9 cellular contexts compared by ENCODE assay signal in the genomic region with DNA sequence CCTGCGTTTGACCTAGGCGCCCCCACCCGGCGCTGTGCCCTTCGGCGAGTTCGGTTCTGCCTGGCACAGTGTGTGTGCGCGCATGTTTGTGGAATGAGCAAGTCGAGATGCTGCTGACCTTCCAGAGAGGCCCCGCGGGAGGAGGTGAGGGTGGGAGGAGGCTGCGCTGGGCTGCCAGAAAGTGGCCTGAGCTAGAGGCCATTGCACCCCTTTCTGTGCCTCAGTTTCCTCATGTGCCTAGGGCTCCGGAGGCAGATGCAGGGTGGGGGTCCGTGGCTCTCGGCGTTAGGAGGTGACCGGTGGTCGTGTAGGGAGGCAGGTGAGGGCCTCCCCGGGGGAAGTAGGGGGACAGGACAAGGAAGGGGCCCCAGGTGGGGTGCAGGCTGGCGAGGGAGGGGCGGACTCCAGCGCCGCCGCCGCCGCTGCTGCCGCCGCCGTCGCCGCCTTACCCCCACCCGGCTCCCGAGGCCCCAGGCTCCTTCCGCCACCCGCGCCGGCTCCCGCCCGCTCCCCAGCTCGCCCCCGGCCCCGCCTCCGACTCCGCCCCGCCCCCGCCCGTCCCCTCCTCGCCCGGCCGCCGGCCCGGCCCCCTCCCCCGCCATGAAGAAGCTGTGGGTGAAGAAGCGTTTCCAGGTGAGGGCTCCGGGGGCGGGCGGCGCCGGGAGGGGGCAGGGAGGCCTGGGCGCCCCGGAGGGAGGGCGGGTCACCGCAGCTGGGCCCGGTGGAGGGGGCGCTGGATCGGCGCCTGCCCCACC. TPM values are rescaled to one million over a fixed set of nuclear protein-coding genes. Genes with fewer than 3 reads are reported as not detected.
DNase-seq lines count a peak whose midpoint lies in the region; ATAC-seq, FAIRE-seq and TF ChIP-seq lines count a peak whose summit lies in the region.
"Had no signal": no experiment of that assay in that cellular context is flagged by ENCODE, and none has a peak within 500 bp of the region (broad histone marks: within the 10 kb centered on the region; RNA-seq: fewer than 3 reads in every experiment).

No MANE protein-coding gene starts in this region.

- no peaks in the 10 kb centered on the region for H3K36me3 Mint-ChIP-seq in T-cell

- DNase-seq in NCI-H2081 (lab: John Stamatoyannopoulos, UW) (peak; percentile 55 to 57), NCI-H2081 treated with DMSO at 0.1 percent for 48 hours (lab: John Stamatoyannopoulos, UW) (no peak), T-cell (peak; percentile 12 to 71 (median 42)), K562 (ENCODE audit: extremely low read depth in 1 of 4, low spot score in 3 of 4) (peak; percentile 75 to 97 (median 96))
- DNase-seq in stimulated activated CD4-positive, alpha-beta T cell treated with anti-CD3 and anti-CD28 coated beads, Interleukin-12 subunit alpha, Interleukin-12 subunit beta, amount 100 ng/mL, for 4 hours = peak; percentile 61

- H3K9ac ChIP-seq in K562 (ENCODE audit: insufficient read depth in 1 of 2, low read depth in 2 of 2, low read length in 2 of 2) (peak overlapping the region; percentile 27 to 87; a peak in 3 of 4 replicates), iPS-18a (ENCODE audit: low read length) (no peak overlapping the region)

- H2AFZ ChIP-seq in K562 (ENCODE audit: low read depth, low read length) = peak overlapping the region; percentile 84

- no peak for TF ChIP-seq EP300 in K562 (IDR thresholded peaks at IDR 0.05; ENCODE audit: low read length)

- peaks cover 0 to 24% of the 10 kb centered on the region in 2 donors for H3K27me3 Mint-ChIP-seq in T-cell

- POLR2A ChIA-PET in T-cell (lab: Charles Lee) (interaction anchor here in 1 of 2 donors (0.6 kb wide), 1 partner anchor 32 kb away, joined by 10 read pairs; no protein-coding TSS in a partner anchor), K562 (lab: Yijun Ruan, JAX) (interaction anchor here (0.6 kb wide), 1 partner anchor 78 kb away, joined by 3 read pairs; no protein-coding TSS in a partner anchor)

- H4K20me1 ChIP-seq in K562 (replicated peaks; ENCODE audit: control insufficient read depth, insufficient read depth, low read length) = no peaks in the 10 kb centered on the region

- no peak for TF ChIP-seq CTCF in K562 (IDR thresholded peaks at IDR 0.05 in 2 of 3, conservative IDR thresholded peaks at IDR 0.05 in 1 of 3; ENCODE audit: insufficient read depth in 2 of 3, low read depth in 1 of 3, low read length in 3 of 3)

- no peaks in the 10 kb centered on the region for H3K36me3 ChIP-seq in K562 (ENCODE audit: control insufficient read depth, insufficient read depth, low read length)
- no peaks in the 10 kb centered on the region for H3K36me3 ChIP-seq in iPS-18a (ENCODE audit: control insufficient read depth, low read depth, low read length)

- no peaks in the 10 kb centered on the region for H3K9me3 Mint-ChIP-seq in T-cell

- TF ChIP-seq POLR2A in K562 (conservative IDR thresholded peaks at IDR 0.05) = 0 out of 2 replicates have a peak, but pooled peaks have one; percentile 30

- intact Hi-C loops in K562 (cut with micrococcal nuclease) = no loop called here

- no TSS peak for BruUV-seq in K562 (replicated peaks; lab: Mats Ljungman, UMichigan)

- no peak for FAIRE-seq in K562 (lab: Jason Lieb, UNC)
- FAIRE-seq: endometrium had no signal

- H3K9me3 ChIP-seq in K562 (replicated peaks; ENCODE audit: control insufficient read depth, insufficient read depth, low read depth, low read length) (no peaks in the 10 kb centered on the region), iPS-18a (ENCODE audit: control insufficient read depth, low read depth, low read length) (no peaks in the 10 kb centered on the region)

- peak; percentile 80 to 89 (median 85) for ATAC-seq in T-cell (replicated peaks in 1 of 4)
- peak; percentile 88 for ATAC-seq in K562
- ATAC-seq in HG02678 (IDR thresholded peaks at IDR 0.05; ENCODE audit: unreplicated experiment) = no peak
- no peak for ATAC-seq in GM21526 (IDR thresholded peaks at IDR 0.05; ENCODE audit: low FRiP score, unreplicated experiment)

- 4% methylated on average over 14 of the region's 68 CpGs for WGBS in K562 (ENCODE audit: insufficient coverage, low coverage, missing lambda C conversion rate)

- TF ChIP-seq RAD21 in K562 (CRISPR knock-in tag; conservative IDR thresholded peaks at IDR 0.05 in 1 of 2, IDR thresholded peaks at IDR 0.05 in 1 of 2) = no peak

- peaks cover 16 to 19% (median 19%) of the 10 kb centered on the region in 3 donors for H3K4me1 Mint-ChIP-seq in T-cell

- H3K27ac ChIP-seq in K562 (ENCODE audit: extremely low read depth, low read depth, low read length) (peak overlapping the region; percentile 4; the same call in 1 of the 3 replicates), iPS-18a (ENCODE audit: low read length) (no peak overlapping the region)

- H3K9me1 ChIP-seq in K562 (ENCODE audit: control insufficient read depth, insufficient read depth, low read length) = no peaks in the 10 kb centered on the region

- H3K4me3 ChIP-seq in K562 (peak overlapping the region; percentile 41), iPS-18a (ENCODE audit: low read length) (peak overlapping the region; percentile 67)

- peaks cover 7 to 44% of the 10 kb centered on the region in 2 experiments; a peak in 4 of 5 replicates for H3K4me1 ChIP-seq in K562 (replicated peaks in 1 of 2; ENCODE audit: control insufficient read depth in 2 of 2, insufficient read depth in 2 of 2, low read length in 2 of 2)
- peaks cover 12% of the 10 kb centered on the region for H3K4me1 ChIP-seq in iPS-18a (ENCODE audit: control insufficient read depth, low read depth, low read length)

- H3K4me2 ChIP-seq in K562 (ENCODE audit: insufficient read depth, low read length) = peak overlapping the region; percentile 74

- H3K4me3 Mint-ChIP-seq in T-cell = peak overlapping the region; percentile 71 to 89 (median 80)

- H3K79me2 ChIP-seq in K562 (ENCODE audit: control insufficient read depth, insufficient read depth, low read length) = no peaks in the 10 kb centered on the region

- in situ Hi-C loops in K562 (cut with MboI) = no loop called here

- H3K27me3 ChIP-seq in K562 (ENCODE audit: control insufficient read depth in 2 of 2, insufficient read depth in 2 of 2, low read length in 2 of 2) (no peaks in the 10 kb centered on the region), iPS-18a (ENCODE audit: control insufficient read depth, insufficient read depth, low read length) (peaks cover 23% of the 10 kb centered on the region)

- CTCF ChIA-PET in T-cell (lab: Charles Lee) (interaction anchor here (0.6 to 1.2 kb wide), 2 partner anchors 50 to 55 kb away, joined by 3 to 4 read pairs; no protein-coding TSS in a partner anchor), K562 (lab: Yijun Ruan, JAX; ENCODE audit: low intra/inter-chr PET ratio) (interaction anchor here (0.7 kb wide), 1 partner anchor 86 kb away, joined by 4 read pairs; no protein-coding TSS in a partner anchor)

- peak overlapping the region in 1 of 2 donors; percentile 44 for H3K27ac Mint-ChIP-seq in T-cell

RNA-seq across cellular contexts. Expression of a gene that starts 7.0 kb away (rescaled TPM):
- 10 to 100 TPM; 13.8 to 23.9 (median 18.9) TPM for total RNA-seq in T-cell
- total RNA-seq in K562 (2011; cell fraction: chromatin; rRNA removed; ENCODE audit: low replicate concordance) = 12.1 and 39.1 TPM in 2 replicates
- 23.0 and 26.8 TPM in 2 replicates for total RNA-seq in K562 (2011; cell fraction: nucleolus; rRNA removed)
- total RNA-seq in K562 (2011; cell fraction: nucleoplasm; rRNA removed) = 15.2 and 19.2 TPM in 2 replicates
- 3.9 and 6.0 TPM in 2 replicates for total RNA-seq in K562 (2014; rRNA removed)
- total RNA-seq in K562 (2014; rRNA removed; fragmentation: Illumina TruSeq; extraction: Trizol) = 1.3 and 1.5 TPM in 2 replicates
- total RNA-seq in K562 (2015; rRNA removed; fragmentation: Illumina TruSeq; extraction: Trizol) = 3.0 and 3.7 TPM in 2 replicates
- 6.0 and 8.7 TPM in 2 replicates for total RNA-seq in K562 (2021)
- polyA plus RNA-seq in K562 (2011; rRNA removed) = 6.3 and 6.5 TPM in 2 replicates
- 4.6 and 12.1 TPM in 2 replicates for polyA plus RNA-seq in K562 (2011; cell fraction: cytosol; rRNA removed)
- polyA plus RNA-seq in K562 (2011; cell fraction: nucleus; rRNA removed) = 24.5 and 70.3 TPM in 2 replicates
- polyA plus RNA-seq in K562 (2012) = 9.4 and 12.8 TPM in 2 replicates
- polyA plus RNA-seq in K562 (2014; fragmentation: Illumina TruSeq; extraction: Trizol) = 2.4 and 5.5 TPM in 2 replicates
- 1 to 10 TPM in 1 of 2 experiments, under 1 TPM in 1; 0.49 to 1.3 TPM for polyA plus RNA-seq in K562 (2014; fragmentation: Nextera tagmentation; extraction: Ambion mirVana)
- polyA plus RNA-seq in K562 (2014; rRNA removed) = 6.5 and 7.9 TPM in 2 replicates
- polyA minus RNA-seq in K562 (2011; rRNA and poly(A)+ RNA removed) = 1.5 and 2.0 TPM in 2 replicates
- 3.1 and 4.2 TPM in 2 replicates for polyA minus RNA-seq in K562 (2011; cell fraction: cytosol; rRNA and poly(A)+ RNA removed)
- polyA minus RNA-seq in K562 (2011; cell fraction: nucleus; rRNA and poly(A)+ RNA removed) = 11.8 and 14.0 TPM in 2 replicates

RNA-seq across cellular contexts. Expression of a gene that starts 23.5 kb away (rescaled TPM):
- total RNA-seq in T-cell (1 to 10 TPM in 2 of 5 donors, under 1 TPM in 1, not detected in 2; 0.98 to 1.3 (median 1.3) TPM), K562 (2014; rRNA removed) (25.8 and 27.8 TPM in 2 replicates), K562 (2014; rRNA removed; fragmentation: Illumina TruSeq; extraction: Trizol) (12.0 and 18.2 TPM in 2 replicates), K562 (2015; rRNA removed; fragmentation: Illumina TruSeq; extraction: Trizol) (28.3 and 29.1 TPM in 2 replicates), K562 (2021) (17.4 and 21.9 TPM in 2 replicates)
- total RNA-seq in K562 (2011; cell fraction: chromatin; rRNA removed; ENCODE audit: low replicate concordance) = 4.9 and 11.0 TPM in 2 replicates
- total RNA-seq in K562 (2011; cell fraction: nucleolus; rRNA removed) = 5.9 and 8.8 TPM in 2 replicates
- 5.4 and 9.5 TPM in 2 replicates for total RNA-seq in K562 (2011; cell fraction: nucleoplasm; rRNA removed)
- polyA plus RNA-seq in K562 (2011; rRNA removed) (17.0 and 58.9 TPM in 2 replicates), K562 (2014; fragmentation: Illumina TruSeq; extraction: Trizol) (32.7 and 35.3 TPM in 2 replicates), K562 (2014; fragmentation: Nextera tagmentation; extraction: Ambion mirVana) (1 to 10 TPM; 2.5 to 4.0 TPM), K562 (2014; rRNA removed) (21.2 and 25.1 TPM in 2 replicates)
- polyA plus RNA-seq in K562 (2011; cell fraction: cytosol; rRNA removed) = 13.4 and 60.3 TPM in 2 replicates
- 5.3 and 28.7 TPM in 2 replicates for polyA plus RNA-seq in K562 (2011; cell fraction: nucleus; rRNA removed)
- 21.4 and 54.5 TPM in 2 replicates for polyA plus RNA-seq in K562 (2012)
- polyA minus RNA-seq in K562 (2011; rRNA and poly(A)+ RNA removed) = 8.9 and 64.7 TPM in 2 replicates
- 5.5 and 26.3 TPM in 2 replicates for polyA minus RNA-seq in K562 (2011; cell fraction: cytosol; rRNA and poly(A)+ RNA removed)
- 3.0 and 5.9 TPM in 2 replicates for polyA minus RNA-seq in K562 (2011; cell fraction: nucleus; rRNA and poly(A)+ RNA removed)

RNA-seq across cellular contexts. Expression of a gene that starts 53.9 kb away (rescaled TPM):
- total RNA-seq in T-cell = 10 to 100 TPM; 73.5 to 88.8 (median 85.4) TPM
- total RNA-seq in K562 (2011; cell fraction: chromatin; rRNA removed; ENCODE audit: low replicate concordance) = 68.2 and 175 TPM in 2 replicates
- total RNA-seq in K562 (2011; cell fraction: nucleolus; rRNA removed) = 98.4 and 99.9 TPM in 2 replicates
- total RNA-seq in K562 (2011; cell fraction: nucleoplasm; rRNA removed) = 71.9 and 73.9 TPM in 2 replicates
- total RNA-seq in K562 (2014; rRNA removed) = 37.5 and 62.2 TPM in 2 replicates
- 28.3 and 38.1 TPM in 2 replicates for total RNA-seq in K562 (2014; rRNA removed; fragmentation: Illumina TruSeq; extraction: Trizol)
- total RNA-seq in K562 (2015; rRNA removed; fragmentation: Illumina TruSeq; extraction: Trizol) = 44.0 and 45.5 TPM in 2 replicates
- total RNA-seq in K562 (2021) = 71.4 and 74.8 TPM in 2 replicates
- polyA plus RNA-seq in K562 (2011; rRNA removed) = 52.5 and 66.6 TPM in 2 replicates
- 71.9 and 131 TPM in 2 replicates for polyA plus RNA-seq in K562 (2011; cell fraction: cytosol; rRNA removed)
- 108 and 164 TPM in 2 replicates for polyA plus RNA-seq in K562 (2011; cell fraction: nucleus; rRNA removed)
- polyA plus RNA-seq in K562 (2012) = 78.1 and 85.3 TPM in 2 replicates
- polyA plus RNA-seq in K562 (2014; fragmentation: Illumina TruSeq; extraction: Trizol) = 45.2 and 68.1 TPM in 2 replicates
- polyA plus RNA-seq in K562 (2014; fragmentation: Nextera tagmentation; extraction: Ambion mirVana) = 10 to 100 TPM; 34.6 to 53.2 TPM
- 61.3 and 70.4 TPM in 2 replicates for polyA plus RNA-seq in K562 (2014; rRNA removed)
- polyA minus RNA-seq in K562 (2011; rRNA and poly(A)+ RNA removed) = 24.7 and 36.5 TPM in 2 replicates
- 31.6 and 35.3 TPM in 2 replicates for polyA minus RNA-seq in K562 (2011; cell fraction: cytosol; rRNA and poly(A)+ RNA removed)
- 27.1 and 36.2 TPM in 2 replicates for polyA minus RNA-seq in K562 (2011; cell fraction: nucleus; rRNA and poly(A)+ RNA removed)

RNA-seq across cellular contexts. Expression of a gene that starts 57.1 kb away (rescaled TPM):
- total RNA-seq in T-cell (10 to 100 TPM; 20.6 to 47.7 (median 41.3) TPM), K562 (2014; rRNA removed) (66.7 and 93.8 TPM in 2 replicates), K562 (2014; rRNA removed; fragmentation: Illumina TruSeq; extraction: Trizol) (38.5 and 47.9 TPM in 2 replicates), K562 (2015; rRNA removed; fragmentation: Illumina TruSeq; extraction: Trizol) (59.6 and 65.4 TPM in 2 replicates), K562 (2021) (69.7 and 71.3 TPM in 2 replicates)
- 76.3 and 182 TPM in 2 replicates for total RNA-seq in K562 (2011; cell fraction: chromatin; rRNA removed; ENCODE audit: low replicate concordance)
- 113 and 116 TPM in 2 replicates for total RNA-seq in K562 (2011; cell fraction: nucleolus; rRNA removed)
- total RNA-seq in K562 (2011; cell fraction: nucleoplasm; rRNA removed) = 78.7 and 92.4 TPM in 2 replicates
- polyA plus RNA-seq in K562 (2011; rRNA removed) (101 and 108 TPM in 2 replicates), K562 (2014; fragmentation: Illumina TruSeq; extraction: Trizol) (82.1 and 90.5 TPM in 2 replicates), K562 (2014; fragmentation: Nextera tagmentation; extraction: Ambion mirVana) (10 to 100 TPM in 1 of 2 experiments, 1 to 10 TPM in 1; 7.0 to 24.7 TPM), K562 (2014; rRNA removed) (71.2 and 75.4 TPM in 2 replicates)
- 152 and 203 TPM in 2 replicates for polyA plus RNA-seq in K562 (2011; cell fraction: cytosol; rRNA removed)
- 219 and 235 TPM in 2 replicates for polyA plus RNA-seq in K562 (2011; cell fraction: nucleus; rRNA removed)
- 99.0 and 134 TPM in 2 replicates for polyA plus RNA-seq in K562 (2012)
- 73.2 and 103 TPM in 2 replicates for polyA minus RNA-seq in K562 (2011; rRNA and poly(A)+ RNA removed)
- polyA minus RNA-seq in K562 (2011; cell fraction: cytosol; rRNA and poly(A)+ RNA removed) = 47.8 and 64.1 TPM in 2 replicates
- 38.2 and 59.0 TPM in 2 replicates for polyA minus RNA-seq in K562 (2011; cell fraction: nucleus; rRNA and poly(A)+ RNA removed)

Comparison
In these comparisons a context has a peak if more than half of its experiments do, and no peak if none do; other contexts are left out.
1. ATAC-seq: peak in T-cell (4 of 4) and K562 (single experiment); none in HG02678 (single experiment) and GM21526 (single experiment).